8 cellular contexts compared by ENCODE assay signal in genomic region chr14:76761849-76762616, GRCh38. TPM values are rescaled to one million over a fixed set of nuclear protein-coding genes. Genes with fewer than 3 reads are reported as not detected.
DNase-seq lines count a peak whose midpoint lies in the region; ATAC-seq and TF ChIP-seq lines count a peak whose summit lies in the region.

No MANE protein-coding gene starts in this region.

- in situ Hi-C loops in astrocyte of the cerebellum (cut with HindIII; ENCODE audit: low sequenced_read_pairs), result no loop called here

- no peak for DNase-seq in astrocyte of the cerebellum (ENCODE audit: low read depth)
- no peak for DNase-seq in kidney epithelial cell (ENCODE audit: low read depth)
- DNase-seq in stimulated activated naive CD8-positive, alpha-beta T cell treated with anti-CD3 and anti-CD28 coated beads, Interleukin-15, Interleukin-2, amounts not matched to agents 100 U/mL and 50 U/mL, for 24 hours, result no peak
- DNase-seq in stimulated activated CD4-positive, alpha-beta T cell treated with anti-CD3 and anti-CD28 coated beads, Interleukin-15, amount 100 ng/mL, for 24 hours, result no peak
- DNase-seq in RPMI8226, result no peak
- no peak for DNase-seq in EL

- H3K36me3 ChIP-seq in kidney epithelial cell (ENCODE audit: control insufficient read depth, insufficient read depth, low read length), result no peaks in the 10 kb centered on the region

- peak overlapping the region; percentile 76 for H3K4me3 ChIP-seq in astrocyte of the cerebellum (ENCODE audit: low read depth, low read length)
- peak overlapping the region; percentile 66 for H3K4me3 ChIP-seq in kidney epithelial cell (ENCODE audit: low read depth, low read length)

- TF ChIP-seq CTCF in astrocyte of the cerebellum (IDR thresholded peaks at IDR 0.05; ENCODE audit: low read depth, low read length, missing control alignments) (no peak), kidney epithelial cell (IDR thresholded peaks at IDR 0.05; ENCODE audit: insufficient read depth, low read length, poor library complexity, severe bottlenecking) (no peak)

- ATAC-seq in GM18909 (IDR thresholded peaks at IDR 0.05; ENCODE audit: poor library complexity, unreplicated experiment), result peak; percentile 66
- peak; percentile 37 for ATAC-seq in HG03095 (IDR thresholded peaks at IDR 0.05; ENCODE audit: unreplicated experiment)
- peak; percentile 57 for ATAC-seq in stimulated activated naive CD8-positive, alpha-beta T cell treated with anti-CD3 and anti-CD28 coated beads, Interleukin-15, Interleukin-2, amounts not matched to agents 100 U/mL and 50 U/mL, for 24 hours

- H3K27me3 ChIP-seq in kidney epithelial cell (ENCODE audit: control insufficient read depth, insufficient read depth, low read length), result peaks cover 9% of the 10 kb centered on the region

RNA-seq across cellular contexts. Expression of gene VASH1, which starts 0.8 kb away (rescaled TPM):
- 8.6 and 8.7 TPM in 2 replicates for total RNA-seq in kidney epithelial cell

RNA-seq across cellular contexts. Expression of gene ANGEL1, which starts 50.6 kb away (rescaled TPM):
- 7.1 and 15.3 TPM in 2 replicates for total RNA-seq in kidney epithelial cell
